Comparison of ENCODE assay signal across 21 cellular contexts in genomic region chr6:73768630-73769029, GRCh38.
"Had no signal": no experiment of that assay in that cellular context is flagged by ENCODE, and none has a peak within 500 bp of the region (broad histone marks: within the 10 kb centered on the region; RNA-seq: fewer than 3 reads in every experiment).

No MANE protein-coding gene starts in this region.

- H3K4me1 Mint-ChIP-seq: activated B cell treated with CpG ODN at 0.5 μM for 24 hours, natural killer cell had no signal

- H3K36me3 Mint-ChIP-seq: natural killer cell, type B pancreatic cell had no signal

- H3K27me3 ChIP-seq: brain microvascular endothelial cell, spleen had no signal

- H3K4me3 Mint-ChIP-seq: activated B cell treated with CpG ODN at 0.5 μM for 24 hours; activated CD8-positive, alpha-beta T cell treated with anti-CD3 and anti-CD28 coated beads, Interleukin-2, amount 10 ng/mL, durations not matched to agents 7 days and 5 days; activated naive CD8-positive, alpha-beta T cell; activated T-cell treated with anti-CD3 and anti-CD28 coated beads, Interleukin-2, amount 50 U/mL, for 72 hours; natural killer cell; stimulated activated naive CD8-positive, alpha-beta T cell treated with anti-CD3 and anti-CD28 coated beads, Interleukin-15, Interleukin-2, amounts not matched to agents 100 ng/mL and 50 ng/mL, for 24 hours; type B pancreatic cell had no signal

- H3K4me1 ChIP-seq: spleen had no signal

- H3K9me3 ChIP-seq: spleen had no signal

- H3K27me3 Mint-ChIP-seq: activated B cell treated with CpG ODN at 0.5 μM for 24 hours; stimulated activated naive CD8-positive, alpha-beta T cell treated with anti-CD3 and anti-CD28 coated beads, Interleukin-15, Interleukin-2, amounts not matched to agents 100 ng/mL and 50 ng/mL, for 24 hours; type B pancreatic cell had no signal

- DNase-seq: activated B cell treated with CpG ODN at 0.5 μM for 24 hours; activated CD4-positive, alpha-beta T cell treated with anti-CD3 and anti-CD28 coated beads for 48 hours; activated CD8-positive, alpha-beta memory T cell treated with anti-CD3 and anti-CD28 coated beads, Interleukin-2, amount 50 U/mL, for 48 hours; activated CD8-positive, alpha-beta T cell treated with anti-CD3 and anti-CD28 coated beads, Interleukin-2, amount 10 ng/mL, durations not matched to agents 7 days and 5 days; activated gamma-delta T cell treated with Interleukin-2 at 50 U/mL for 16 hours; activated T-cell treated with anti-CD3 and anti-CD28 coated beads, Interleukin-2, amount 50 U/mL, for 72 hours; amygdala; brain microvascular endothelial cell; cortex of kidney; effector memory CD4-positive, alpha-beta T cell; foreskin fibroblast; hypothalamus; left ventricle myocardium inferior; natural killer cell; nucleus accumbens; posterior cingulate gyrus; right cardiac atrium; spleen had no signal

- ATAC-seq: activated CD8-positive, alpha-beta T cell treated with anti-CD3 and anti-CD28 coated beads, Interleukin-2, amount 10 ng/mL, durations not matched to agents 7 days and 5 days; activated T-cell treated with anti-CD3 and anti-CD28 coated beads, Interleukin-2, amount 50 U/mL, for 72 hours; natural killer cell; right cardiac atrium had no signal

- H3K27ac Mint-ChIP-seq: activated B cell treated with CpG ODN at 0.5 μM for 24 hours; activated CD8-positive, alpha-beta T cell treated with anti-CD3 and anti-CD28 coated beads, Interleukin-2, amount 10 ng/mL, durations not matched to agents 7 days and 5 days; activated naive CD8-positive, alpha-beta T cell; activated T-cell treated with anti-CD3 and anti-CD28 coated beads, Interleukin-2, amount 50 U/mL, for 72 hours; natural killer cell; stimulated activated naive CD8-positive, alpha-beta T cell treated with anti-CD3 and anti-CD28 coated beads, Interleukin-15, Interleukin-2, amounts not matched to agents 100 ng/mL and 50 ng/mL, for 24 hours; type B pancreatic cell had no signal

- H3K27ac ChIP-seq: brain microvascular endothelial cell, left ventricle myocardium inferior, spleen had no signal

- H3K9me3 Mint-ChIP-seq: activated B cell treated with CpG ODN at 0.5 μM for 24 hours; activated T-cell treated with anti-CD3 and anti-CD28 coated beads, Interleukin-2, amount 50 U/mL, for 72 hours; natural killer cell; stimulated activated naive CD8-positive, alpha-beta T cell treated with anti-CD3 and anti-CD28 coated beads, Interleukin-15, Interleukin-2, amounts not matched to agents 100 ng/mL and 50 ng/mL, for 24 hours had no signal

- H3K4me3 ChIP-seq: left ventricle myocardium inferior, spleen had no signal

- H3K36me3 ChIP-seq: brain microvascular endothelial cell, spleen had no signal
